ENCODE assay signal across 19 cellular contexts in the genomic region with DNA sequence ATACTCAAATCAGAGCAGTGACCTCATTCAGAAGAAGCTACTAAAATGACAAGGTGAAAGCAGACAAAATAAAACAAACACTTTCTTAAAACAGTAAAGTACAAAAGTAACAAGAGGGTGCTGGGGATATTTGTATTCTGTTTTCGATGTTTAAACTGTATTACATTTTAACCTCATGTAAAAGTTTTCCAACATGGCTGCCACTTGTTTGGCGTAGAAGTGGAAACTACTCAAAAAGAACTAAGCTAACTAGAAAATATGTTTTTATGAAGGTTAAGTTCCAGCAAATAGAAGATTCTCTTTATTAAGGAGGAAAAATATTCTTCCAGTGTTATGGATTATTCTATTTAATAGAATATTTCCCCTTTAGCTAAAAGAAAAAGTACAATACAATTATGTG.
"Had no signal": no experiment of that assay in that cellular context is flagged by ENCODE, and none has a peak within 500 bp of the region (broad histone marks: within the 10 kb centered on the region; RNA-seq: fewer than 3 reads in every experiment).

No MANE protein-coding gene starts in this region.

- H3K4me3 Mint-ChIP-seq: activated B cell treated with CpG ODN at 0.5 μM for 24 hours; activated CD4-positive, alpha-beta memory T cell treated with anti-CD3 and anti-CD28 coated beads for 36 hours; activated naive CD8-positive, alpha-beta T cell treated with anti-CD3 and anti-CD28 coated beads, Interleukin-2, amount 10 ng/mL, durations not matched to agents 7 days and 5 days; activated T-helper 17 cell treated with anti-CD3 and anti-CD28 coated beads, Interleukin-2, amount 50 U/mL, for 72 hours; effector memory CD8-positive, alpha-beta T cell had no signal

- H3K9me3 Mint-ChIP-seq: activated CD4-positive, alpha-beta memory T cell treated with anti-CD3 and anti-CD28 coated beads for 36 hours; activated naive CD8-positive, alpha-beta T cell treated with anti-CD3 and anti-CD28 coated beads, Interleukin-2, amount 10 ng/mL, durations not matched to agents 7 days and 5 days; activated T-helper 17 cell treated with anti-CD3 and anti-CD28 coated beads, Interleukin-2, amount 50 U/mL, for 72 hours; effector memory CD8-positive, alpha-beta T cell had no signal

- H3K27ac Mint-ChIP-seq: activated B cell treated with CpG ODN at 0.5 μM for 24 hours; activated CD4-positive, alpha-beta memory T cell treated with anti-CD3 and anti-CD28 coated beads for 36 hours; activated naive CD8-positive, alpha-beta T cell treated with anti-CD3 and anti-CD28 coated beads, Interleukin-2, amount 10 ng/mL, durations not matched to agents 7 days and 5 days; activated T-helper 17 cell treated with anti-CD3 and anti-CD28 coated beads, Interleukin-2, amount 50 U/mL, for 72 hours; effector memory CD8-positive, alpha-beta T cell had no signal

- H3K9me3 ChIP-seq: ovary, tibial artery had no signal

- DNase-seq: activated B cell treated with CpG ODN at 0.5 μM for 24 hours; activated CD4-positive, alpha-beta memory T cell treated with anti-CD3 and anti-CD28 coated beads for 36 hours; activated CD4-positive, alpha-beta T cell treated with anti-CD3 and anti-CD28 coated beads for 4 hours; activated naive CD4-positive, alpha-beta T cell; activated naive CD8-positive, alpha-beta T cell treated with anti-CD3 and anti-CD28 coated beads, Interleukin-2, amount 10 ng/mL, durations not matched to agents 7 days and 5 days; activated T-cell treated with anti-CD3 and anti-CD28 coated beads, Interleukin-2, amount 50 U/mL, for 1 hour; amygdala; caudate nucleus; effector memory CD8-positive, alpha-beta T cell; foreskin melanocyte; head of caudate nucleus; ovary; stimulated activated CD4-positive, alpha-beta T cell treated with anti-CD3 and anti-CD28 coated beads, Interleukin-12 subunit alpha, Interleukin-12 subunit beta, amount 100 ng/mL, for 4 hours; stimulated activated CD4-positive, alpha-beta T cell treated with anti-CD3 and anti-CD28 coated beads, Interleukin-1b, Interleukin-23, amount 100 ng/mL, for 48 hours; stimulated activated naive CD4-positive, alpha-beta T cell treated with Interleukin-2 at 50 U/mL for 16 hours; tibial artery had no signal

- ATAC-seq: activated T-helper 17 cell treated with anti-CD3 and anti-CD28 coated beads, Interleukin-2, amount 50 U/mL, for 72 hours; effector memory CD8-positive, alpha-beta T cell had no signal

- H3K27me3 Mint-ChIP-seq: activated B cell treated with CpG ODN at 0.5 μM for 24 hours; activated CD4-positive, alpha-beta memory T cell treated with anti-CD3 and anti-CD28 coated beads for 36 hours; activated naive CD8-positive, alpha-beta T cell treated with anti-CD3 and anti-CD28 coated beads, Interleukin-2, amount 10 ng/mL, durations not matched to agents 7 days and 5 days; activated T-helper 17 cell treated with anti-CD3 and anti-CD28 coated beads, Interleukin-2, amount 50 U/mL, for 72 hours; effector memory CD8-positive, alpha-beta T cell had no signal

- H3K27ac ChIP-seq: epithelial cell of prostate, SK-N-MC had no signal

- H3K36me3 Mint-ChIP-seq: activated CD4-positive, alpha-beta memory T cell treated with anti-CD3 and anti-CD28 coated beads for 36 hours had no signal

- H3K4me3 ChIP-seq: SK-N-MC, tibial artery had no signal

- H3K36me3 ChIP-seq: ovary, tibial artery had no signal

- H3K27me3 ChIP-seq: ovary, tibial artery had no signal
